In the genomic region with DNA sequence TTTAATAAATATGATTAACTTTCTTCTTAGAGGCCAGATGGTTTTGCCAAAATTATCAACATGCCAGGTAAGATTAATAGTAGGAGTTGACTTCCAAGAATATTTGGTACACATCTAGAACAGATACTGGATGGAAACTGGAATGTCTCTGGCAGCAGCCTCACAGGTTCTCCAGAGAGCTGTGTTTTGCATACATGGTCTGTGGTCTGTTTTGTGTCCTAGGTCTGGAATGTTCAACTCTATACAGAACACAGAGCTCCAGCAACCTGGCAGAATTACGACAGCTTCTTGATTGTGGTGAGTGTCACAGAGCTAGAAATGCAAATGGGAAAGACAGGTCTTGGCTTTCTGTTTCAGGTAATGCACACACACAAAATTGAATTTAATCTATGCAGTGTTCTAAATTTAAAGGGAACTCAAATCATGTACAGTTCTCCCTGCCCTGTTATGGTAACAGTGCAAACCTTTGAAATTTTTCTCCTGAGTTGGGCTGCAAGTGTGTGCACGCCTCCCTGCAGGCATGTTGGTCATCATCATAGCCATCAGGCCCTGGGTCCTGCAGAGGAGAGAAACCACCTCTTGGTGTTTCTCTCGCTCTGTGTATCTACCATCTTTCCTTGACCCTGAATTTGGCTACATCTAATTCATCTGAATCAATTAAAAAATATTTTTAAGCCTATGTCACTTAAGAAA, we compare ENCODE assay signal across 10 cellular contexts. TPM values are rescaled to one million over a fixed set of nuclear protein-coding genes. Genes with fewer than 3 reads are reported as not detected.
DNase-seq lines count a peak whose midpoint lies in the region; ATAC-seq and TF ChIP-seq lines count a peak whose summit lies in the region.
"Had no signal": no experiment of that assay in that cellular context is flagged by ENCODE, and none has a peak within 500 bp of the region (broad histone marks: within the 10 kb centered on the region; RNA-seq: fewer than 3 reads in every experiment).

No MANE protein-coding gene starts in this region.

- H3K4ac ChIP-seq in H9 (ENCODE audit: low read depth, low read length), result no peak overlapping the region

- no peak overlapping the region for H2AK5ac ChIP-seq in H9 (ENCODE audit: insufficient read length, low read length)

- no peaks in the 10 kb centered on the region; a peak in 2 of 7 replicates for H3K36me3 Mint-ChIP-seq in H9 (ENCODE audit: insufficient read depth in 1 of 3, low read depth in 3 of 3)
- H3K36me3 Mint-ChIP-seq in T-helper 17 cell (ENCODE audit: low read depth), result peaks cover 9% of the 10 kb centered on the region
- H3K36me3 Mint-ChIP-seq in naive thymus-derived CD4-positive, alpha-beta T cell, result peaks cover 4 to 41% (median 32%) of the 10 kb centered on the region in 5 donors
- H3K36me3 Mint-ChIP-seq in stimulated activated memory B cell treated with anti-CD40 and anti-IgM and Interleukin-4, amounts not matched to agents 10 μg/mL and 1 μg/mL and 100 μg/mL, for 72 hours, result peaks cover 40% of the 10 kb centered on the region

- no peaks in the 10 kb centered on the region; the same call in 1 of the 2 replicates for H3K4me1 ChIP-seq in H9 (ENCODE audit: insufficient read depth, low read length)
- peaks cover 61 to 74% of the 10 kb centered on the region in 2 donors for H3K4me1 ChIP-seq in naive thymus-derived CD4-positive, alpha-beta T cell (ENCODE audit: control insufficient read depth in 2 of 2, insufficient read depth in 2 of 2, low read length in 2 of 2)

- DNase-seq in H9, result no peak
- no peak for DNase-seq in T-helper 17 cell
- no peak for DNase-seq in naive thymus-derived CD4-positive, alpha-beta T cell
- DNase-seq in ureter (ENCODE audit: low spot score), result no peak
- no peak for DNase-seq in GM20000 (ENCODE audit: low spot score)
- no peak for DNase-seq in EL
- DNase-seq: NCI-H524, pancreas had no signal

- CTCF ChIA-PET in naive thymus-derived CD4-positive, alpha-beta T cell (lab: Charles Lee), result interaction anchor here (0.5 to 3.2 kb wide), 7 partner anchors 11 to 1125 kb away, joined by 3 to 18 read pairs (median 7); no protein-coding TSS in a partner anchor

- no peak overlapping the region for H2AFZ ChIP-seq in H9 (ENCODE audit: low read length)

- no peak overlapping the region for H2BK15ac ChIP-seq in H9 (ENCODE audit: low read depth, low read length)

- no peaks in the 10 kb centered on the region for H4K20me1 ChIP-seq in H9 (ENCODE audit: control insufficient read depth, insufficient read depth, insufficient read length)

- no peak for TF ChIP-seq CTCF in H9 (conservative IDR thresholded peaks at IDR 0.05)
- TF ChIP-seq CTCF in GM20000 (IDR thresholded peaks at IDR 0.05; ENCODE audit: extremely low read depth, missing control alignments), result no peak

- no peaks in the 10 kb centered on the region for H3K79me2 ChIP-seq in H9 (ENCODE audit: insufficient read depth, low read length)

- no peaks in the 10 kb centered on the region for H3K27me3 Mint-ChIP-seq in H9 (ENCODE audit: low read depth)
- no peaks in the 10 kb centered on the region for H3K27me3 Mint-ChIP-seq in T-helper 17 cell
- no peaks in the 10 kb centered on the region for H3K27me3 Mint-ChIP-seq in naive thymus-derived CD4-positive, alpha-beta T cell
- no peaks in the 10 kb centered on the region for H3K27me3 Mint-ChIP-seq in stimulated activated memory B cell treated with anti-CD40 and anti-IgM and Interleukin-4, amounts not matched to agents 10 μg/mL and 1 μg/mL and 100 μg/mL, for 72 hours

- no CpG with 5 or more reads among the region's 3 CpGs for WGBS in H9 (ENCODE audit: extremely low coverage, insufficient read length, low lambda C conversion rate)

- H4K8ac ChIP-seq in H9 (replicated peaks; ENCODE audit: insufficient read length, low read depth, low read length), result no peak overlapping the region

- H3K18ac ChIP-seq in H9 (ENCODE audit: insufficient read length, low read depth, low read length), result no peak overlapping the region

- no peak overlapping the region for H2BK5ac ChIP-seq in H9 (ENCODE audit: insufficient read length, low read length)

- no peak overlapping the region for H2BK120ac ChIP-seq in H9 (ENCODE audit: low read depth, low read length, poor library complexity, severe bottlenecking)

- H4K5ac ChIP-seq in H9 (ENCODE audit: insufficient read length, low read depth, low read length), result no peak overlapping the region

- H3K9ac ChIP-seq in H9 (ENCODE audit: extremely low read depth, insufficient read length, low read length), result no peak overlapping the region

- H3K4me2 ChIP-seq in H9 (ENCODE audit: insufficient read depth, insufficient read length, low read length), result no peak overlapping the region

- peaks cover 0 to 11% (median 11%) of the 10 kb centered on the region in 3 experiments for H3K36me3 ChIP-seq in naive thymus-derived CD4-positive, alpha-beta T cell (ENCODE audit: control insufficient read depth in 2 of 3, insufficient read depth in 3 of 3, low read length in 3 of 3)
- H3K36me3 ChIP-seq: pancreas had no signal

- intact Hi-C loops in naive thymus-derived CD4-positive, alpha-beta T cell (cut with micrococcal nuclease), result loop anchor here (2.0 to 5.0 kb wide), 4 partner anchors 37 to 1107 kb away; no protein-coding TSS in a partner anchor

- no peak overlapping the region for H3K27ac ChIP-seq in H9 (ENCODE audit: insufficient read length, low read depth, low read length)
- H3K27ac ChIP-seq in naive thymus-derived CD4-positive, alpha-beta T cell (ENCODE audit: low read depth, low read length), result peak overlapping the region; percentile 54
- H3K27ac ChIP-seq: pancreas had no signal

- H3K4me3 Mint-ChIP-seq in H9 (no peak overlapping the region), T-helper 17 cell (no peak overlapping the region)
- no peak overlapping the region for H3K4me3 Mint-ChIP-seq in naive thymus-derived CD4-positive, alpha-beta T cell
- H3K4me3 Mint-ChIP-seq in stimulated activated memory B cell treated with anti-CD40 and anti-IgM and Interleukin-4, amounts not matched to agents 10 μg/mL and 1 μg/mL and 100 μg/mL, for 72 hours, result no peak overlapping the region

- H3K56ac ChIP-seq in H9 (ENCODE audit: insufficient read length, low read depth, low read length), result no peak overlapping the region

- peak; percentile 53 for ATAC-seq in GM18909 (IDR thresholded peaks at IDR 0.05; ENCODE audit: poor library complexity, unreplicated experiment)
- ATAC-seq in T-helper 17 cell, result no peak
- no peak for ATAC-seq in naive thymus-derived CD4-positive, alpha-beta T cell
- no peak for ATAC-seq in stimulated activated memory B cell treated with anti-CD40 and anti-IgM and Interleukin-4, amounts not matched to agents 10 μg/mL and 1 μg/mL and 100 μg/mL, for 72 hours
- ATAC-seq: pancreas had no signal

- H3K27me3 ChIP-seq in H9 (ENCODE audit: insufficient read depth, low read length), result no peaks in the 10 kb centered on the region
- no peaks in the 10 kb centered on the region for H3K27me3 ChIP-seq in naive thymus-derived CD4-positive, alpha-beta T cell (ENCODE audit: control insufficient read depth in 2 of 2, insufficient read depth in 2 of 2, low read length in 2 of 2)
- H3K27me3 ChIP-seq: pancreas had no signal

- no peak overlapping the region for H2BK20ac ChIP-seq in H9 (ENCODE audit: low read depth, low read length, poor library complexity, severe bottlenecking)

- no peaks in the 10 kb centered on the region for H3K9me3 Mint-ChIP-seq in H9
- H3K9me3 Mint-ChIP-seq in naive thymus-derived CD4-positive, alpha-beta T cell, result no peaks in the 10 kb centered on the region
- H3K9me3 Mint-ChIP-seq in stimulated activated memory B cell treated with anti-CD40 and anti-IgM and Interleukin-4, amounts not matched to agents 10 μg/mL and 1 μg/mL and 100 μg/mL, for 72 hours, result no peaks in the 10 kb centered on the region

- no peak overlapping the region for H3K23ac ChIP-seq in H9 (ENCODE audit: insufficient read length, low read depth, low read length)

- no peak overlapping the region for H2BK12ac ChIP-seq in H9 (ENCODE audit: insufficient read length, low read depth, low read length)

- no peak overlapping the region for H4K91ac ChIP-seq in H9 (ENCODE audit: insufficient read length, low read depth, low read length)

- peaks cover 7% of the 10 kb centered on the region in 2 experiments for H3K4me1 Mint-ChIP-seq in H9
- H3K4me1 Mint-ChIP-seq in T-helper 17 cell, result peaks cover 58% of the 10 kb centered on the region
- H3K4me1 Mint-ChIP-seq in naive thymus-derived CD4-positive, alpha-beta T cell, result peaks cover 36 to 89% (median 77%) of the 10 kb centered on the region in 7 donors
- H3K4me1 Mint-ChIP-seq in stimulated activated memory B cell treated with anti-CD40 and anti-IgM and Interleukin-4, amounts not matched to agents 10 μg/mL and 1 μg/mL and 100 μg/mL, for 72 hours, result peaks cover 31% of the 10 kb centered on the region

- no peak overlapping the region for H3K14ac ChIP-seq in H9 (ENCODE audit: insufficient read depth, low read length)

- no peak overlapping the region for H3T11ph ChIP-seq in H9 (ENCODE audit: low read length)

- no peaks in the 10 kb centered on the region for H3K23me2 ChIP-seq in H9 (ENCODE audit: insufficient read length, low read depth, low read length, poor library complexity, severe bottlenecking)

- no peak overlapping the region for H3K4me3 ChIP-seq in naive thymus-derived CD4-positive, alpha-beta T cell (ENCODE audit: low read length)
- H3K4me3 ChIP-seq: pancreas had no signal

- H3K27ac Mint-ChIP-seq in H9 (peak overlapping the region in 2 of 3 experiments; percentile 17 to 72; a peak in 3 of 7 replicates), T-helper 17 cell (peak overlapping the region; percentile 97)
- H3K27ac Mint-ChIP-seq in naive thymus-derived CD4-positive, alpha-beta T cell, result peak overlapping the region in 8 of 9 donors; percentile 50 to 97 (median 78)
- H3K27ac Mint-ChIP-seq in stimulated activated memory B cell treated with anti-CD40 and anti-IgM and Interleukin-4, amounts not matched to agents 10 μg/mL and 1 μg/mL and 100 μg/mL, for 72 hours, result no peak overlapping the region

- no peaks in the 10 kb centered on the region for H3K79me1 ChIP-seq in H9 (ENCODE audit: insufficient read depth, low read depth, low read length, poor library complexity, severe bottlenecking)

- POLR2A ChIA-PET in naive thymus-derived CD4-positive, alpha-beta T cell (lab: Charles Lee), result interaction anchor here (0.6 to 0.9 kb wide), 2 partner anchors 12 to 21 kb away, joined by 4 read pairs; no protein-coding TSS in a partner anchor

- H3K9me3 ChIP-seq in H9 (ENCODE audit: control insufficient read depth, low read depth, low read length) (no peaks in the 10 kb centered on the region), T-helper 17 cell (ENCODE audit: control insufficient read depth, low read length, poor library complexity, severe bottlenecking) (no peaks in the 10 kb centered on the region)
- H3K9me3 ChIP-seq in naive thymus-derived CD4-positive, alpha-beta T cell (ENCODE audit: control insufficient read depth in 2 of 3, low read length in 3 of 3), result no peaks in the 10 kb centered on the region
- H3K9me3 ChIP-seq: pancreas had no signal

RNA-seq across cellular contexts. Expression of a gene that starts 58.3 kb away (rescaled TPM):
- total RNA-seq in H9 (2021) (10.6 and 11.3 TPM in 2 replicates), T-helper 17 cell (100 to 1,000 TPM; 212 to 306 TPM), ureter (185 TPM)
- total RNA-seq in naive thymus-derived CD4-positive, alpha-beta T cell, result 100 to 1,000 TPM in 4 of 5 experiments, 10 to 100 TPM in 1; 72.0 to 207 (median 131) TPM
- 100 to 1,000 TPM in 1 of 2 donors, 10 to 100 TPM in 1; 85.1 to 110 TPM for polyA plus RNA-seq in naive thymus-derived CD4-positive, alpha-beta T cell
